In genomic region chr12:8687846-8688601, GRCh38 we compare ENCODE assay signal across 8 cellular contexts. TPM values are rescaled to one million over a fixed set of nuclear protein-coding genes. Genes with fewer than 3 reads are reported as not detected.
DNase-seq lines count a peak whose midpoint lies in the region; ATAC-seq and TF ChIP-seq lines count a peak whose summit lies in the region.

No MANE protein-coding gene starts in this region.

- H3K9me3 ChIP-seq in GM23248 (ENCODE audit: low read depth): no peaks in the 10 kb centered on the region
- H3K9me3 ChIP-seq in upper lobe of left lung: no peaks in the 10 kb centered on the region

- H3K27ac ChIP-seq in GM23248: no peak overlapping the region
- H3K27ac ChIP-seq in layer of hippocampus (ENCODE audit: low read depth, low read length): peak overlapping the region; percentile 63
- peak overlapping the region in 2 of 4 donors; percentile 20 to 44 for H3K27ac ChIP-seq in upper lobe of left lung

- H3K79me2 ChIP-seq in GM23248 (ENCODE audit: insufficient read depth): no peaks in the 10 kb centered on the region

- H3K4me1 Mint-ChIP-seq in immature natural killer cell: no peaks in the 10 kb centered on the region
- no peaks in the 10 kb centered on the region for H3K4me1 Mint-ChIP-seq in activated naive CD4-positive, alpha-beta T cell treated with anti-CD3 and anti-CD28 coated beads, Interleukin-2, amount 10 ng/mL, durations not matched to agents 7 days and 5 days

- no peak overlapping the region for H3K9ac ChIP-seq in GM23248

- peaks cover 15% of the 10 kb centered on the region; the same call in 1 of the 2 replicates for H3F3A ChIP-seq in GM23248 (ENCODE audit: insufficient read depth)

- no peaks in the 10 kb centered on the region for H3K9me2 ChIP-seq in GM23248 (ENCODE audit: insufficient read depth)

- peak overlapping the region; percentile 60 for H2AFZ ChIP-seq in GM23248

- ATAC-seq in upper lobe of left lung (ENCODE audit: low FRiP score in 2 of 2) (peak; percentile 88 to 92), GM19023 (IDR thresholded peaks at IDR 0.05; ENCODE audit: unreplicated experiment) (no peak)

- no peaks in the 10 kb centered on the region for H3K36me3 Mint-ChIP-seq in immature natural killer cell
- no peaks in the 10 kb centered on the region for H3K36me3 Mint-ChIP-seq in activated naive CD4-positive, alpha-beta T cell treated with anti-CD3 and anti-CD28 coated beads, Interleukin-2, amount 10 ng/mL, durations not matched to agents 7 days and 5 days

- peaks cover 2 to 25% (median 4%) of the 10 kb centered on the region in 3 donors for H3K27me3 Mint-ChIP-seq in immature natural killer cell (ENCODE audit: low read depth in 3 of 3)
- H3K27me3 Mint-ChIP-seq in activated naive CD4-positive, alpha-beta T cell treated with anti-CD3 and anti-CD28 coated beads, Interleukin-2, amount 10 ng/mL, durations not matched to agents 7 days and 5 days: peaks cover 17% of the 10 kb centered on the region

- no peak overlapping the region for H3K27ac Mint-ChIP-seq in immature natural killer cell
- H3K27ac Mint-ChIP-seq in activated naive CD4-positive, alpha-beta T cell treated with anti-CD3 and anti-CD28 coated beads, Interleukin-2, amount 10 ng/mL, durations not matched to agents 7 days and 5 days: no peak overlapping the region

- peak overlapping the region; percentile 71 for H3K4me2 ChIP-seq in GM23248 (ENCODE audit: unreplicated experiment)

- no peaks in the 10 kb centered on the region for H3K9me3 Mint-ChIP-seq in immature natural killer cell
- H3K9me3 Mint-ChIP-seq in activated naive CD4-positive, alpha-beta T cell treated with anti-CD3 and anti-CD28 coated beads, Interleukin-2, amount 10 ng/mL, durations not matched to agents 7 days and 5 days: no peaks in the 10 kb centered on the region

- H3K4me1 ChIP-seq in GM23248 (ENCODE audit: insufficient read depth) (peaks cover 13% of the 10 kb centered on the region), upper lobe of left lung (peaks cover 13 to 25% (median 21%) of the 10 kb centered on the region in 4 donors)

- peak; percentile 81 for DNase-seq in GM23248
- DNase-seq in NCI-H2196 treated with DMSO at 0.1 percent for 48 hours (lab: John Stamatoyannopoulos, UW; ENCODE audit: unreplicated experiment): peak; percentile 24
- peak; percentile 45 for DNase-seq in brain pericyte (ENCODE audit: low read depth, low spot score)
- peak in 1 of 2 donors; percentile 61 for DNase-seq in upper lobe of left lung
- no peak for DNase-seq in immature natural killer cell
- DNase-seq in activated naive CD4-positive, alpha-beta T cell treated with anti-CD3 and anti-CD28 coated beads, Interleukin-2, amount 10 ng/mL, durations not matched to agents 7 days and 5 days: no peak

- H4K20me1 ChIP-seq in GM23248 (ENCODE audit: insufficient read depth): no peaks in the 10 kb centered on the region

- 23 to 28% methylated on average over 2 of the region's 2 CpGs for WGBS in GM23248 (ENCODE audit: low coverage in 1 of 2, low lambda C conversion rate in 2 of 2, missing lambda C conversion rate in 2 of 2), 2 experiments
- 23 to 27% methylated on average over 2 of the region's 2 CpGs for WGBS in upper lobe of left lung, 2 donors

- CTCF ChIA-PET in activated naive CD4-positive, alpha-beta T cell treated with anti-CD3 and anti-CD28 coated beads, Interleukin-2, amount 10 ng/mL, durations not matched to agents 7 days and 5 days (lab: Charles Lee): interaction anchor here (1.2 kb wide), 1 partner anchor 202 kb away, joined by 6 read pairs; no protein-coding TSS in a partner anchor

- H3K36me3 ChIP-seq in GM23248 (ENCODE audit: low read depth) (no peaks in the 10 kb centered on the region), upper lobe of left lung (no peaks in the 10 kb centered on the region)

- TF ChIP-seq EP300 in upper lobe of left lung (IDR thresholded peaks at IDR 0.05): peak in 1 of 4 donors; percentile 29

- TF ChIP-seq POLR2A in upper lobe of left lung (IDR thresholded peaks at IDR 0.05): peak in 1 of 4 donors; percentile 22

- peak overlapping the region; percentile 28 for H3K4me3 ChIP-seq in GM23248
- no peak overlapping the region for H3K4me3 ChIP-seq in upper lobe of left lung

- in situ Hi-C loops in GM23248 (cut with MboI): loop anchor here (25.0 kb wide), 1 partner anchor 349 kb away; no protein-coding TSS in a partner anchor

- no peak for TF ChIP-seq CTCF in upper lobe of left lung (IDR thresholded peaks at IDR 0.05)

- no peak overlapping the region for H3K4me3 Mint-ChIP-seq in immature natural killer cell
- H3K4me3 Mint-ChIP-seq in activated naive CD4-positive, alpha-beta T cell treated with anti-CD3 and anti-CD28 coated beads, Interleukin-2, amount 10 ng/mL, durations not matched to agents 7 days and 5 days: no peak overlapping the region

- no peaks in the 10 kb centered on the region for H3K27me3 ChIP-seq in GM23248 (replicated peaks; ENCODE audit: insufficient read depth)
- no peaks in the 10 kb centered on the region for H3K27me3 ChIP-seq in layer of hippocampus (ENCODE audit: control insufficient read depth, insufficient read depth, low read length)
- H3K27me3 ChIP-seq in upper lobe of left lung: no peaks in the 10 kb centered on the region

RNA-seq across cellular contexts. Expression of gene RIMKLB, which starts 9.8 kb away (rescaled TPM):
- total RNA-seq in GM23248 (2014; rRNA removed; shearing (Covaris generic)): 21.9 and 23.2 TPM in 2 replicates
- polyA plus RNA-seq in GM23248 (2016; fragmentation: Nextera tagmentation; extraction: Ambion mirVana): 14.6 and 19.4 TPM in 2 replicates
- total RNA-seq in upper lobe of left lung: 100 to 1,000 TPM in 1 of 6 donors, 10 to 100 TPM in 5; 25.2 to 103 (median 40.1) TPM
- 1 to 10 TPM in 2 of 3 donors, under 1 TPM in 1; 0.13 to 4.1 (median 1.6) TPM for polyA plus RNA-seq in immature natural killer cell

RNA-seq across cellular contexts. Expression of gene MFAP5, which starts 25.4 kb away (rescaled TPM):
- 344 and 390 TPM in 2 replicates for total RNA-seq in GM23248 (2014; rRNA removed; shearing (Covaris generic))
- polyA plus RNA-seq in GM23248 (2016; fragmentation: Nextera tagmentation; extraction: Ambion mirVana) (678 and 679 TPM in 2 replicates), immature natural killer cell (not detected)
- total RNA-seq in upper lobe of left lung: 100 to 1,000 TPM in 1 of 6 donors, 10 to 100 TPM in 1, 1 to 10 TPM in 4; 2.1 to 102 (median 8.5) TPM

Comparison
In these comparisons a context has a peak if more than half of its experiments do, and no peak if none do; other contexts are left out.
1. DNase-seq: peak in GM23248 (single experiment), NCI-H2196 treated with DMSO at 0.1 percent for 48 hours (single experiment) and brain pericyte (single experiment); none in immature natural killer cell (0 of 3) and activated naive CD4-positive, alpha-beta T cell treated with anti-CD3 and anti-CD28 coated beads, Interleukin-2, amount 10 ng/mL, durations not matched to agents 7 days and 5 days (single experiment).